Comparison of ENCODE assay signal across 33 cellular contexts in genomic region chr1:221759436-221759835, GRCh38. TPM values are rescaled to one million over a fixed set of nuclear protein-coding genes. Genes with fewer than 3 reads are reported as not detected.
A peak's percentile ranks its signal among the peaks of the same experiment; 100 is the strongest.
DNase-seq lines count a peak whose midpoint lies in the region; ATAC-seq, FAIRE-seq and TF ChIP-seq lines count a peak whose summit lies in the region.
"Had no signal": no experiment of that assay in that cellular context is flagged by ENCODE, and none has a peak within 500 bp of the region (broad histone marks: within the 10 kb centered on the region; RNA-seq: fewer than 3 reads in every experiment).

No MANE protein-coding gene starts in this region.

- TF ChIP-seq CTCF in astrocyte of the cerebellum (IDR thresholded peaks at IDR 0.05; ENCODE audit: low read depth, low read length, missing control alignments): no peak
- TF ChIP-seq CTCF in pancreas (IDR thresholded peaks at IDR 0.05): no peak

- in situ Hi-C loops in astrocyte of the cerebellum (cut with HindIII; ENCODE audit: low sequenced_read_pairs): no loop called here

- H3K14ac ChIP-seq in neuronal stem cell (ENCODE audit: low read length): no peak overlapping the region

- H3K9me3 ChIP-seq in pancreas (no peaks in the 10 kb centered on the region), neuronal stem cell (replicated peaks in 1 of 2; ENCODE audit: control insufficient read depth in 2 of 2, insufficient read depth in 1 of 2, low read depth in 1 of 2, low read length in 2 of 2) (no peaks in the 10 kb centered on the region)
- H3K9me3 ChIP-seq: ascending aorta, gastroesophageal sphincter, left lung, suprapubic skin, upper lobe of right lung had no signal

- no peak overlapping the region for H3K9ac ChIP-seq in neuronal stem cell (ENCODE audit: low read depth, low read length, poor library complexity)
- H3K9ac ChIP-seq: KMS-11 had no signal

- H3K27ac ChIP-seq in pancreas (no peak overlapping the region), neuronal stem cell (replicated peaks; ENCODE audit: low read length) (no peak overlapping the region)
- H3K27ac ChIP-seq: ascending aorta, gastroesophageal sphincter, KMS-11, left lung, SK-N-MC, upper lobe of right lung had no signal

- TF ChIP-seq POLR2A in GM12891 (IDR thresholded peaks at IDR 0.05; ENCODE audit: low read depth, low read length) (no peak), erythroblast (IDR thresholded peaks at IDR 0.05; ENCODE audit: low read length) (no peak)

- DNase-seq in GM12891 (ENCODE audit: insufficient read length, low spot score) (no peak), astrocyte of the cerebellum (ENCODE audit: low read depth) (peak; percentile 22), erythroblast (lab: John Stamatoyannopoulos, UW) (peak; percentile 14 to 65), pancreas (no peak), mesenteric fat pad (ENCODE audit: low spot score) (no peak), neuronal stem cell (ENCODE audit: low spot score) (no peak)
- DNase-seq: activated CD4-positive, alpha-beta T cell treated with anti-CD3 and anti-CD28 coated beads for 1 hour; activated CD8-positive, alpha-beta T cell treated with anti-CD3 and anti-CD28 coated beads, Interleukin-2, amount 10 ng/mL, durations not matched to agents 7 days and 5 days; activated effector memory CD4-positive, alpha-beta T cell treated with anti-CD3 and anti-CD28 coated beads, Interleukin-2, amount 50 U/mL, for 16 hours; activated naive CD8-positive, alpha-beta T cell treated with anti-CD3 and anti-CD28 coated beads for 36 hours; C1 segment of cervical spinal cord; COR-L47; DND-41; hypothalamus; immature natural killer cell; mesendoderm; MV-4-11; NCI-H146; stimulated activated CD4-positive, alpha-beta T cell treated with anti-CD3 and anti-CD28 coated beads, Interleukin-15, amount 100 ng/mL, for 24 hours; stimulated activated naive CD4-positive, alpha-beta T cell; upper lobe of right lung had no signal

- no peak overlapping the region for H2BK15ac ChIP-seq in neuronal stem cell (ENCODE audit: low read length)

- no peak overlapping the region for H3K18ac ChIP-seq in neuronal stem cell (ENCODE audit: low read length)

- H2BK12ac ChIP-seq in neuronal stem cell (ENCODE audit: low read length): no peak overlapping the region

- WGBS in pancreas, 2 donors: 11 to 16% methylated on average over 3 of the region's 3 CpGs
- no CpG with 5 or more reads among the region's 3 CpGs for WGBS in neuronal stem cell (ENCODE audit: extremely low coverage in 2 of 2, insufficient read length in 2 of 2, insufficient replicate concordance in 1 of 2), 2 donors

- intact Hi-C loops in pancreas (cut with DNase I): no loop called here

- H2BK120ac ChIP-seq in neuronal stem cell (ENCODE audit: low read depth, low read length): no peak overlapping the region

- H3K4me1 ChIP-seq in pancreas: peaks cover 27 to 33% (median 31%) of the 10 kb centered on the region in 3 donors
- no peaks in the 10 kb centered on the region for H3K4me1 ChIP-seq in neuronal stem cell (ENCODE audit: control insufficient read depth in 2 of 2, insufficient read depth in 1 of 2, low read depth in 1 of 2, low read length in 2 of 2)
- H3K4me1 ChIP-seq: ascending aorta, gastroesophageal sphincter, left lung, suprapubic skin, upper lobe of right lung had no signal

- H4K8ac ChIP-seq in neuronal stem cell (ENCODE audit: low read depth, low read length): no peak overlapping the region

- H3K23ac ChIP-seq in neuronal stem cell (ENCODE audit: low read depth, low read length, poor library complexity): no peak overlapping the region

- no peak overlapping the region for H2AFZ ChIP-seq in neuronal stem cell (ENCODE audit: low read length)

- H2BK5ac ChIP-seq in neuronal stem cell (ENCODE audit: low read length): no peak overlapping the region

- ATAC-seq in pancreas (peak in 3 of 4 donors; percentile 39 to 61 (median 47)), GM21619 (IDR thresholded peaks at IDR 0.05; ENCODE audit: unreplicated experiment) (no peak), GM21786 (IDR thresholded peaks at IDR 0.05; ENCODE audit: unreplicated experiment) (no peak)
- ATAC-seq: activated CD8-positive, alpha-beta T cell treated with anti-CD3 and anti-CD28 coated beads, Interleukin-2, amount 10 ng/mL, durations not matched to agents 7 days and 5 days; gastroesophageal sphincter; left lung; upper lobe of right lung had no signal

- H3K4me3 ChIP-seq in astrocyte of the cerebellum (ENCODE audit: low read depth, low read length) (no peak overlapping the region), pancreas (no peak overlapping the region), neuronal stem cell (ENCODE audit: low read length in 2 of 2) (no peak overlapping the region)
- H3K4me3 ChIP-seq: ascending aorta, gastroesophageal sphincter, left lung, SK-N-MC, suprapubic skin, upper lobe of right lung had no signal

- FAIRE-seq in GM12891 (lab: Jason Lieb, UNC) (peak; percentile 5), pancreas (lab: Jason Lieb, UNC) (no peak)
- FAIRE-seq: GM12892, H1, HTR-8/SVneo, TTC549 had no signal

- H4K91ac ChIP-seq in neuronal stem cell (ENCODE audit: low read depth, low read length, poor library complexity): no peak overlapping the region

- H3K36me3 ChIP-seq in pancreas: no peaks in the 10 kb centered on the region
- no peaks in the 10 kb centered on the region for H3K36me3 ChIP-seq in neuronal stem cell (replicated peaks in 1 of 2; ENCODE audit: control insufficient read depth in 2 of 2, insufficient read depth in 2 of 2, low read length in 2 of 2)
- H3K36me3 ChIP-seq: ascending aorta, gastroesophageal sphincter, left lung, suprapubic skin, upper lobe of right lung had no signal

- H3K79me1 ChIP-seq in neuronal stem cell (ENCODE audit: low read depth, low read length): no peaks in the 10 kb centered on the region

- no peak overlapping the region for H3K4ac ChIP-seq in neuronal stem cell (ENCODE audit: low read length)

- no peak overlapping the region for H3K4me2 ChIP-seq in neuronal stem cell (ENCODE audit: insufficient read depth, low read length, poor library complexity, severe bottlenecking)
- H3K4me2 ChIP-seq: KMS-11 had no signal

- H3K27me3 ChIP-seq in pancreas: no peaks in the 10 kb centered on the region
- H3K27me3 ChIP-seq in neuronal stem cell (ENCODE audit: control insufficient read depth in 3 of 3, insufficient read depth in 3 of 3, low read depth in 1 of 3, low read length in 3 of 3): peaks cover 0 to 2% (median 0%) of the 10 kb centered on the region in 3 experiments
- H3K27me3 ChIP-seq: ascending aorta, gastroesophageal sphincter, left lung, suprapubic skin, upper lobe of right lung had no signal

- no peak overlapping the region for H2AK5ac ChIP-seq in neuronal stem cell (ENCODE audit: low read depth, low read length)

TF ChIP-seq in GM12891, 5 proteins besides CTCF, POLR2A, EP300 and RAD21:
- TF ChIP-seq POU2F2 (IDR thresholded peaks at IDR 0.05; ENCODE audit: low read depth, low read length) (no peak), PAX5 (IDR thresholded peaks at IDR 0.05; ENCODE audit: insufficient read depth, low read length, severe bottlenecking) (no peak), SPI1 (IDR thresholded peaks at IDR 0.05; ENCODE audit: low read depth, low read length) (no peak), TAF1 (IDR thresholded peaks at IDR 0.05; ENCODE audit: low read depth, low read length) (no peak)

RNA-seq across cellular contexts. Expression of gene DUSP10, which starts 17.5 kb away (rescaled TPM):
- 21.9 TPM for polyA plus RNA-seq in GM12891 (2012; ENCODE audit: low read depth, missing spikeins)
- total RNA-seq in pancreas: 10 to 100 TPM in 4 of 6 donors, 1 to 10 TPM in 2; 6.3 to 14.5 (median 10.6) TPM
- polyA plus RNA-seq in pancreas: 1 to 10 TPM; 4.7 to 8.4 TPM
- 5.8 TPM for total RNA-seq in mesenteric fat pad
- polyA plus RNA-seq in neuronal stem cell (2013, experiment 1 of 2): 1.8 TPM
- 1.5 TPM for polyA plus RNA-seq in neuronal stem cell (2013, experiment 2 of 2)

Comparison
In these comparisons a context has a peak if more than half of its experiments do, and no peak if none do; other contexts are left out.
1. DNase-seq: peak in astrocyte of the cerebellum (single experiment) and erythroblast (2 of 2); none in GM12891 (single experiment), pancreas (0 of 6), mesenteric fat pad (single experiment) and neuronal stem cell (single experiment).
2. ATAC-seq: peak in pancreas (3 of 4); none in GM21619 (single experiment) and GM21786 (single experiment).